ENCODE assay signal across 36 cellular contexts in genomic region chr11:91768783-91769182, GRCh38.
"Had no signal": no experiment of that assay in that cellular context is flagged by ENCODE, and none has a peak within 500 bp of the region (broad histone marks: within the 10 kb centered on the region; RNA-seq: fewer than 3 reads in every experiment).

No MANE protein-coding gene starts in this region.

- FAIRE-seq: astrocyte, TTC549 had no signal

- ATAC-seq: activated CD8-positive, alpha-beta T cell treated with anti-CD3 and anti-CD28 coated beads for 36 hours; activated naive CD4-positive, alpha-beta T cell treated with anti-CD3 and anti-CD28 coated beads, Interleukin-2, amount 50 U/mL, for 72 hours; activated T-cell treated with anti-CD3 and anti-CD28 coated beads, Interleukin-2, amount 50 U/mL, for 4 hours; activated T-cell treated with anti-CD3 and anti-CD28 coated beads, Interleukin-2, amount 50 U/mL, for 72 hours; activated T-helper 17 cell treated with anti-CD3 and anti-CD28 coated beads, Interleukin-2, amount 50 U/mL, for 72 hours; body of pancreas had no signal

- H3K9me3 Mint-ChIP-seq: activated CD4-positive, alpha-beta T cell treated with anti-CD3 and anti-CD28 coated beads, Interleukin-2, amount 10 ng/mL, durations not matched to agents 24 days and 14 days had no signal

- H3K4me1 ChIP-seq: adrenal gland, body of pancreas, breast epithelium had no signal

- H3K9me3 ChIP-seq: adrenal gland, body of pancreas, breast epithelium had no signal

- H3K36me3 ChIP-seq: adrenal gland, brain microvascular endothelial cell, breast epithelium had no signal

- H3K27me3 Mint-ChIP-seq: activated B cell treated with CpG ODN at 0.5 μM for 24 hours; activated CD4-positive, alpha-beta memory T cell treated with anti-CD3 and anti-CD28 coated beads for 36 hours; activated CD4-positive, alpha-beta T cell treated with anti-CD3 and anti-CD28 coated beads, Interleukin-2, amount 10 ng/mL, durations not matched to agents 24 days and 14 days; activated CD8-positive, alpha-beta T cell treated with anti-CD3 and anti-CD28 coated beads for 36 hours; activated naive CD8-positive, alpha-beta T cell treated with anti-CD3 and anti-CD28 coated beads for 36 hours; activated T-helper 17 cell treated with anti-CD3 and anti-CD28 coated beads, Interleukin-2, amount 50 U/mL, for 72 hours had no signal

- H3K36me3 Mint-ChIP-seq: activated CD4-positive, alpha-beta memory T cell treated with anti-CD3 and anti-CD28 coated beads for 36 hours; activated naive CD8-positive, alpha-beta T cell treated with anti-CD3 and anti-CD28 coated beads for 36 hours had no signal

- H3K27ac Mint-ChIP-seq: activated B cell treated with CpG ODN at 0.5 μM for 24 hours; activated CD4-positive, alpha-beta memory T cell treated with anti-CD3 and anti-CD28 coated beads for 36 hours; activated CD4-positive, alpha-beta T cell treated with anti-CD3 and anti-CD28 coated beads, Interleukin-2, amount 10 ng/mL, durations not matched to agents 24 days and 14 days; activated CD8-positive, alpha-beta T cell treated with anti-CD3 and anti-CD28 coated beads for 36 hours; activated naive CD4-positive, alpha-beta T cell treated with anti-CD3 and anti-CD28 coated beads for 36 hours; activated naive CD4-positive, alpha-beta T cell treated with anti-CD3 and anti-CD28 coated beads, Interleukin-2, amount 50 U/mL, for 72 hours; activated naive CD8-positive, alpha-beta T cell treated with anti-CD3 and anti-CD28 coated beads for 36 hours; activated T-cell treated with anti-CD3 and anti-CD28 coated beads, Interleukin-2, amount 50 U/mL, for 72 hours; activated T-helper 1 cell treated with anti-CD3 and anti-CD28 coated beads, Interleukin-12 subunit alpha, Interleukin-12 subunit beta, Interleukin-2, Interleukin-4 antibody, amounts not matched to agents 30 ng/mL and 10 ng/mL and 1 ng/mL, durations not matched to agents 14 hours and 24 hours and 36 hours; activated T-helper 17 cell treated with anti-CD3 and anti-CD28 coated beads, Interleukin-2, amount 50 U/mL, for 72 hours; T-helper 1 cell treated with Interleukin-12 subunit alpha and Interleukin-12 subunit beta and Interleukin-4 antibody, amounts not matched to agents 30 μg/mL and 1 μg/mL, for 36 hours; T-helper 2 cell treated with Interferon-gamma antibody and Interleukin-4, amounts not matched to agents 5 μg/mL and 100 μg/mL, for 36 hours had no signal

- H3K27me3 ChIP-seq: adrenal gland, body of pancreas, brain microvascular endothelial cell, breast epithelium had no signal

- H3K4me3 Mint-ChIP-seq: activated B cell treated with CpG ODN at 0.5 μM for 24 hours; activated CD4-positive, alpha-beta memory T cell treated with anti-CD3 and anti-CD28 coated beads for 36 hours; activated CD4-positive, alpha-beta T cell treated with anti-CD3 and anti-CD28 coated beads, Interleukin-2, amount 10 ng/mL, durations not matched to agents 24 days and 14 days; activated CD8-positive, alpha-beta T cell treated with anti-CD3 and anti-CD28 coated beads for 36 hours; activated naive CD4-positive, alpha-beta T cell treated with anti-CD3 and anti-CD28 coated beads for 36 hours; activated naive CD8-positive, alpha-beta T cell treated with anti-CD3 and anti-CD28 coated beads for 36 hours; activated T-cell treated with anti-CD3 and anti-CD28 coated beads, Interleukin-2, amount 50 U/mL, for 4 hours; activated T-cell treated with anti-CD3 and anti-CD28 coated beads, Interleukin-2, amount 50 U/mL, for 72 hours; activated T-helper 1 cell treated with anti-CD3 and anti-CD28 coated beads, Interleukin-12 subunit alpha, Interleukin-12 subunit beta, Interleukin-2, Interleukin-4 antibody, amounts not matched to agents 30 ng/mL and 10 ng/mL and 1 ng/mL, durations not matched to agents 14 hours and 24 hours and 36 hours; activated T-helper 17 cell treated with anti-CD3 and anti-CD28 coated beads, Interleukin-2, amount 50 U/mL, for 72 hours; T-helper 1 cell treated with Interleukin-12 subunit alpha and Interleukin-12 subunit beta and Interleukin-4 antibody, amounts not matched to agents 30 μg/mL and 1 μg/mL, for 36 hours; T-helper 2 cell treated with Interferon-gamma antibody and Interleukin-4, amounts not matched to agents 5 μg/mL and 100 μg/mL, for 36 hours had no signal

- H3K4me1 Mint-ChIP-seq: activated B cell treated with CpG ODN at 0.5 μM for 24 hours; activated CD4-positive, alpha-beta T cell treated with anti-CD3 and anti-CD28 coated beads, Interleukin-2, amount 10 ng/mL, durations not matched to agents 24 days and 14 days; activated naive CD8-positive, alpha-beta T cell treated with anti-CD3 and anti-CD28 coated beads for 36 hours; activated T-helper 17 cell treated with anti-CD3 and anti-CD28 coated beads, Interleukin-2, amount 50 U/mL, for 72 hours had no signal

- H3K4me3 ChIP-seq: adrenal gland, body of pancreas, breast epithelium had no signal

- DNase-seq: activated B cell treated with CpG ODN at 0.5 μM for 24 hours; activated CD4-positive, alpha-beta memory T cell treated with anti-CD3 and anti-CD28 coated beads for 36 hours; activated CD4-positive, alpha-beta T cell treated with anti-CD3 and anti-CD28 coated beads for 4 hours; activated CD4-positive, alpha-beta T cell treated with anti-CD3 and anti-CD28 coated beads, Interleukin-2, amount 10 ng/mL, durations not matched to agents 24 days and 14 days; activated CD4-positive, alpha-beta T cell treated with anti-CD3 and anti-CD28 coated beads, Interleukin-2, amount 50 U/mL, for 1 hour; activated CD4-positive, alpha-beta T cell treated with anti-CD3 and anti-CD28 coated beads, Interleukin-2, amount 50 U/mL, for 4 hours; activated CD4-positive, CD25-positive, alpha-beta regulatory T cell treated with anti-CD3 and anti-CD28 coated beads, Interleukin-2, amount 50 U/mL, for 72 hours; activated CD8-positive, alpha-beta memory T cell treated with anti-CD3 and anti-CD28 coated beads, Interleukin-2, amount 50 U/mL, for 4 hours; activated CD8-positive, alpha-beta T cell treated with anti-CD3 and anti-CD28 coated beads for 36 hours; activated effector memory CD4-positive, alpha-beta T cell treated with anti-CD3 and anti-CD28 coated beads, Interleukin-2, amount 50 U/mL, for 16 hours; activated gamma-delta T cell treated with Interleukin-2 at 50 U/mL for 16 hours; activated naive CD4-positive, alpha-beta T cell; activated naive CD4-positive, alpha-beta T cell treated with anti-CD3 and anti-CD28 coated beads for 36 hours; activated naive CD4-positive, alpha-beta T cell treated with anti-CD3 and anti-CD28 coated beads, Interleukin-2, amount 50 U/mL, for 16 hours; activated naive CD8-positive, alpha-beta T cell treated with anti-CD3 and anti-CD28 coated beads for 36 hours; activated T-cell treated with anti-CD3 and anti-CD28 coated beads for 4 hours; activated T-cell treated with anti-CD3 and anti-CD28 coated beads, Interleukin-2, amount 50 U/mL, for 1 hour; activated T-cell treated with anti-CD3 and anti-CD28 coated beads, Interleukin-2, amount 50 U/mL, for 4 hours; activated T-cell treated with anti-CD3 and anti-CD28 coated beads, Interleukin-2, amount 50 U/mL, for 72 hours; adrenal gland; amniotic stem cell; aorta; body of pancreas; brain microvascular endothelial cell; central memory CD4-positive, alpha-beta T cell; T-helper 2 cell; T-helper 9 cell had no signal

- H3K27ac ChIP-seq: adrenal gland, body of pancreas, brain microvascular endothelial cell, breast epithelium, VCaP had no signal
